8 cellular contexts compared by ENCODE assay signal in the genomic region with DNA sequence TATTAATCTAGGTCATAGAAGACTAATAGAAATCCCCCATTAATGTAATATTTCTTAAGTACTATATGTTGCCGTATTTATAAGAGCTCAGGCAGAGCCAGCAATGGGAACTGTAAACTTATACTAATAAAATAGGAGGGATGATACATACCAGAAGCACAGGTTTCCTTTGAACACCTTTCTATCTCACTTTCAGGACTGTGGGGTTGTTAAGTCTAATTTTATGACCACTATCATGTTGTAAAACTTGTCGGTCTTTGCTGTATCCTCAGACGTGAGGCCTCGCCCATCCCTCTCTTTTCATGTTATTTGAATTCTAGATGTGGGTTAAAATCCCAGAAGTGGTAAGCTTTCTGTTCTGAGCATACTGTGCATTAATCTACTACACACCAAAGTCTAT.
"Had no signal": no experiment of that assay in that cellular context is flagged by ENCODE, and none has a peak within 500 bp of the region (broad histone marks: within the 10 kb centered on the region; RNA-seq: fewer than 3 reads in every experiment).

No MANE protein-coding gene starts in this region.

- FAIRE-seq: G401.6, GM12878, GM12891, GM12892, GM18507, GM19239 had no signal

- H3K4me3 ChIP-seq: GM12878 had no signal

- ATAC-seq: GM12878 had no signal

- DNase-seq: GDM1, GF-D8 had no signal
